Comparison of ENCODE assay signal across 1 cellular context in the genomic region with DNA sequence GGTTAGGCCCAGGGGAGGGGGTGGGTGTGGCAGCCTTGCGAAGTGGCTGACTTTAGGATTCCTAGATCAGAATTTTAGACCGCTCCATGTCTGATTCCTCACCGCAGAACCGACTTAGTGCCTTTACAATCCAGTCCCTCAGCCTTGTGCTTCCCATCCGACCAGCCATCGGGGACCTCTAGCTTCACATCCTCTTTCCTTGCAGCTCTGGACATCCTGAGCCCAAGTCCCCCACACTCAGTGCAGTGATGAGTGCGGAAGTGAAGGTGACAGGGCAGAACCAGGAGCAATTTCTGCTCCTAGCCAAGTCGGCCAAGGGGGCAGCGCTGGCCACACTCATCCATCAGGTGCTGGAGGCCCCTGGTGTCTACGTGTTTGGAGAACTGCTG.
TF ChIP-seq lines count a peak whose summit lies in the region.

No MANE protein-coding gene starts in this region.

TF ChIP-seq in SK-N-SH, 30 proteins besides CTCF, POLR2A, EP300 and RAD21 (continued from another document):
- TF ChIP-seq TAF1 (IDR thresholded peaks at IDR 0.05; ENCODE audit: borderline replicate concordance, low read depth, low read length) = no peak
- TF ChIP-seq, protein P1, sequence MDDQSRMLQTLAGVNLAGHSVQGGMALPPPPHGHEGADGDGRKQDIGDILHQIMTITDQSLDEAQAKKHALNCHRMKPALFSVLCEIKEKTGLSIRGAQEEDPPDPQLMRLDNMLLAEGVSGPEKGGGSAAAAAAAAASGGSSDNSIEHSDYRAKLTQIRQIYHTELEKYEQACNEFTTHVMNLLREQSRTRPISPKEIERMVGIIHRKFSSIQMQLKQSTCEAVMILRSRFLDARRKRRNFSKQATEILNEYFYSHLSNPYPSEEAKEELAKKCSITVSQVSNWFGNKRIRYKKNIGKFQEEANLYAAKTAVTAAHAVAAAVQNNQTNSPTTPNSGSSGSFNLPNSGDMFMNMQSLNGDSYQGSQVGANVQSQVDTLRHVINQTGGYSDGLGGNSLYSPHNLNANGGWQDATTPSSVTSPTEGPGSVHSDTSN (IDR thresholded peaks at IDR 0.05) = no peak
- no peak for TF ChIP-seq TEAD4 (IDR thresholded peaks at IDR 0.05; ENCODE audit: borderline replicate concordance, insufficient read depth)
- TF ChIP-seq JUND (IDR thresholded peaks at IDR 0.05) = no peak
- TF ChIP-seq, protein P2, sequence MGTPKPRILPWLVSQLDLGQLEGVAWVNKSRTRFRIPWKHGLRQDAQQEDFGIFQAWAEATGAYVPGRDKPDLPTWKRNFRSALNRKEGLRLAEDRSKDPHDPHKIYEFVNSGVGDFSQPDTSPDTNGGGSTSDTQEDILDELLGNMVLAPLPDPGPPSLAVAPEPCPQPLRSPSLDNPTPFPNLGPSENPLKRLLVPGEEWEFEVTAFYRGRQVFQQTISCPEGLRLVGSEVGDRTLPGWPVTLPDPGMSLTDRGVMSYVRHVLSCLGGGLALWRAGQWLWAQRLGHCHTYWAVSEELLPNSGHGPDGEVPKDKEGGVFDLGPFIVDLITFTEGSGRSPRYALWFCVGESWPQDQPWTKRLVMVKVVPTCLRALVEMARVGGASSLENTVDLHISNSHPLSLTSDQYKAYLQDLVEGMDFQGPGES (IDR thresholded peaks at IDR 0.05; ENCODE audit: low read depth, low read length) = no peak
- TF ChIP-seq EZH2phosphoT487 (IDR thresholded peaks at IDR 0.05; ENCODE audit: borderline replicate concordance, low read depth) = no peak
- TF ChIP-seq RCOR1 (IDR thresholded peaks at IDR 0.05; ENCODE audit: low read length) = no peak
- no peak for TF ChIP-seq ELF1 (IDR thresholded peaks at IDR 0.05)
- TF ChIP-seq, protein P3, sequence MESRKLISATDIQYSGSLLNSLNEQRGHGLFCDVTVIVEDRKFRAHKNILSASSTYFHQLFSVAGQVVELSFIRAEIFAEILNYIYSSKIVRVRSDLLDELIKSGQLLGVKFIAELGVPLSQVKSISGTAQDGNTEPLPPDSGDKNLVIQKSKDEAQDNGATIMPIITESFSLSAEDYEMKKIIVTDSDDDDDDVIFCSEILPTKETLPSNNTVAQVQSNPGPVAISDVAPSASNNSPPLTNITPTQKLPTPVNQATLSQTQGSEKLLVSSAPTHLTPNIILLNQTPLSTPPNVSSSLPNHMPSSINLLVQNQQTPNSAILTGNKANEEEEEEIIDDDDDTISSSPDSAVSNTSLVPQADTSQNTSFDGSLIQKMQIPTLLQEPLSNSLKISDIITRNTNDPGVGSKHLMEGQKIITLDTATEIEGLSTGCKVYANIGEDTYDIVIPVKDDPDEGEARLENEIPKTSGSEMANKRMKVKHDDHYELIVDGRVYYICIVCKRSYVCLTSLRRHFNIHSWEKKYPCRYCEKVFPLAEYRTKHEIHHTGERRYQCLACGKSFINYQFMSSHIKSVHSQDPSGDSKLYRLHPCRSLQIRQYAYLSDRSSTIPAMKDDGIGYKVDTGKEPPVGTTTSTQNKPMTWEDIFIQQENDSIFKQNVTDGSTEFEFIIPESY (IDR thresholded peaks at IDR 0.05; ENCODE audit: borderline replicate concordance, low read depth) = no peak
- no peak for TF ChIP-seq SMC3 (IDR thresholded peaks at IDR 0.05; ENCODE audit: low read depth, low read length)
- TF ChIP-seq MEF2A (IDR thresholded peaks at IDR 0.05; ENCODE audit: borderline replicate concordance, low read depth) = no peak
TF ChIP-seq in SK-N-SH: peak in this region for 0.
